Comparison of ENCODE assay signal across 8 cellular contexts in the genomic region with DNA sequence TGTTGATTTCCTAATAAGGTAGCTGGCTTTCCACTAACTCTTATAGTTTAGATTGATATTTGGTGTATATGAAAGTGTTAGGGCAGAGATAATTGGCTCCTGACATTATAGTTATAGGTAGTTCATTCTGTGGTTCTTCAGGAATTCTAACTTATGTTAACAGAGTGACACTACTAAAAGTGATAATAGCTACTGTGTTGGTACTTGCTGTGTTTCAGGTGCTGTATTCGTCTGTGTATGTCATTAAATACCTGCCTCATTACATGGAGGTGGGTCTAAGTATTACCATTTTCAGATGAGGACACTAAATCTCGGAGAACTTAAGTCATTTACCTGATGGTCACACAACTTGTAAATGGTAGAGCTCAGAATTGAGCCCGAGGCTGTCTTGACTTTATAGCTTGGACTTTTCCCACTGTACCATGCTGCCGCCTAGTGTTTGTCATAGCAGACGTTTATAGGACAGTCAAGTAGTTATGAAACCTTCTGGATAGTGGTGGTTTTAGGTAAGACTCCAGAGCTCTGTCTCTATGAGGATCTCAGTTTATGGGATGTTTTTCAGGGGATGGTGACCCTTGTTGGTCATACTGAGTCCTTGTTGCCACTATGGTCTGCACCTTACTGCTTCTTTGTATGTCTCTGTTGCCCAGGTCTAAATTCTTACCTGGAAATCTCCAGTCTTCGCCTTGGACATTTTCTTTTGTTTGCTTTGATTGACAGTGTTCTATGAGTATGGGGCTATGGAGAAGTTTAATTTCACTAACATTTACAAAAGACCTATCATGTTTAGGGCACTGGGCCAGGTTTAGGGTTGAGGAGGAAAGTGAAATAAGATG. TPM values are rescaled to one million over a fixed set of nuclear protein-coding genes. Genes with fewer than 3 reads are reported as not detected.
DNase-seq lines count a peak whose midpoint lies in the region; ATAC-seq, FAIRE-seq and TF ChIP-seq lines count a peak whose summit lies in the region.
"Not testable (repeated sequence)": the region's sequence is repeated elsewhere in the genome, so short reads cannot be mapped to it uniquely, and the experiment has no call there.

No MANE protein-coding gene starts in this region.

- not testable (repeated sequence) for H3K4ac ChIP-seq in mesenchymal stem cell (ENCODE audit: low read depth in 1 of 2, low read length in 2 of 2)

- POLR2A ChIA-PET in PC-9 (lab: Charles Lee; ENCODE audit: unreplicated experiment): interaction anchor here (0.7 kb wide), 1 partner anchor 547 kb away, joined by 3 read pairs; no protein-coding TSS in a partner anchor

- H2BK120ac ChIP-seq in mesenchymal stem cell (ENCODE audit: low read depth, low read length): not testable (repeated sequence)

- H3F3A ChIP-seq in PC-9 (ENCODE audit: insufficient read depth, low read depth): not testable (repeated sequence)

- not testable (repeated sequence) for H2BK5ac ChIP-seq in mesenchymal stem cell (ENCODE audit: low read depth, low read length, poor library complexity, severe bottlenecking)

- H3K4me3 ChIP-seq in PC-9; astrocyte (ENCODE audit: insufficient read depth, low read depth, low read length); fibroblast of villous mesenchyme (ENCODE audit: low read depth, low read length); mesenchymal stem cell (ENCODE audit: insufficient read depth in 1 of 2, low read depth in 1 of 2, low read length in 2 of 2); testis: not testable (repeated sequence)

- H3K9ac ChIP-seq in astrocyte (ENCODE audit: low read length); mesenchymal stem cell (ENCODE audit: low read length): not testable (repeated sequence)

- WGBS in mesenchymal stem cell: 28% methylated on average over 4 of the region's 6 CpGs
- 58 to 62% methylated on average over 6 of the region's 6 CpGs for WGBS in testis, 2 donors

- not testable (repeated sequence) for H3K4me3 Mint-ChIP-seq in astrocyte (ENCODE audit: unreplicated experiment)

- intact Hi-C loops in PC-9 (cut with micrococcal nuclease; ENCODE audit: unreplicated experiment): loop anchor here (1.0 kb wide), 1 partner anchor 187 kb away; no protein-coding TSS in a partner anchor
- intact Hi-C loops in testis (cut with DNase I; ENCODE audit: low total_unique reads): not testable (repeated sequence)

- peak; percentile 50 for ATAC-seq in HG02852 (IDR thresholded peaks at IDR 0.05; ENCODE audit: unreplicated experiment)

- H3K9me2 ChIP-seq in PC-9 (ENCODE audit: insufficient read depth): not testable (repeated sequence)

- not testable (repeated sequence) for H4K8ac ChIP-seq in mesenchymal stem cell (ENCODE audit: low read length)

- CTCF ChIA-PET in PC-9 (lab: Charles Lee): interaction anchor here (0.6 to 1.2 kb wide), 6 partner anchors 177 to 1803 kb away, joined by 3 to 10 read pairs (median 4); no protein-coding TSS in a partner anchor

- not testable (repeated sequence) for H3K23ac ChIP-seq in mesenchymal stem cell (ENCODE audit: low read length in 2 of 2)

- H2BK12ac ChIP-seq in mesenchymal stem cell (ENCODE audit: low read length in 2 of 2): not testable (repeated sequence)

- not testable (repeated sequence) for H2AFZ ChIP-seq in PC-9; astrocyte (ENCODE audit: low read depth, low read length); mesenchymal stem cell (ENCODE audit: low read depth, low read length)

- H3K79me1 ChIP-seq in mesenchymal stem cell (replicated peaks; ENCODE audit: low read length, poor library complexity, severe bottlenecking): not testable (repeated sequence)

- H3K14ac ChIP-seq in mesenchymal stem cell (ENCODE audit: low read length in 2 of 2): not testable (repeated sequence)

- H3K36me3 ChIP-seq in PC-9 (ENCODE audit: low read depth); astrocyte (ENCODE audit: insufficient read depth, low read length); testis (ENCODE audit: low read depth, missing control alignments): not testable (repeated sequence)
- peaks cover 0 to 59% of the 10 kb centered on the region in 2 experiments for H3K36me3 ChIP-seq in mesenchymal stem cell (ENCODE audit: control insufficient read depth in 1 of 2, insufficient read depth in 2 of 2, low read depth in 1 of 2, low read length in 2 of 2)

- H2BK15ac ChIP-seq in mesenchymal stem cell (ENCODE audit: low read depth, poor library complexity, severe bottlenecking): not testable (repeated sequence)

- TF ChIP-seq CTCF in PC-9 (conservative IDR thresholded peaks at IDR 0.05): peak; percentile 77
- peak; percentile 60 for TF ChIP-seq CTCF in astrocyte (IDR thresholded peaks at IDR 0.05; ENCODE audit: insufficient read depth, low read depth, low read length)
- peak; percentile 72 for TF ChIP-seq CTCF in fibroblast of villous mesenchyme (IDR thresholded peaks at IDR 0.05; ENCODE audit: insufficient read depth, low read depth, low read length)
- TF ChIP-seq CTCF in testis (IDR thresholded peaks at IDR 0.05): peak; percentile 31 to 57 (median 35)

- H3K9me3 Mint-ChIP-seq in astrocyte (ENCODE audit: unreplicated experiment): not testable (repeated sequence)

- DNase-seq in DMS153 treated with DMSO at 0.1 percent for 48 hours (lab: John Stamatoyannopoulos, UW; ENCODE audit: unreplicated experiment) (peak; percentile 81), NCI-H187 (lab: John Stamatoyannopoulos, UW) (peak; percentile 58 to 67), PC-9 (peak; percentile 54 to 65), astrocyte (ENCODE audit: low read depth) (peak; percentile 36), fibroblast of villous mesenchyme (ENCODE audit: low read depth) (peak; percentile 80), mesenchymal stem cell (peak; percentile 77), testis (peak; percentile 82)

- not testable (repeated sequence) for H3K27me3 Mint-ChIP-seq in astrocyte (ENCODE audit: low read depth, unreplicated experiment)

- 0 out of 2 replicates have a peak overlapping the region, but pooled peaks have one; percentile 19 for H3K27ac ChIP-seq in PC-9
- not testable (repeated sequence) for H3K27ac ChIP-seq in astrocyte (ENCODE audit: low read depth, low read length); mesenchymal stem cell (ENCODE audit: low read length, poor library complexity, severe bottlenecking); testis

- not testable (repeated sequence) for H3K4me1 ChIP-seq in PC-9 (replicated peaks; ENCODE audit: insufficient read depth); astrocyte (ENCODE audit: insufficient read depth, low read length); mesenchymal stem cell (ENCODE audit: control insufficient read depth, insufficient read depth, low read depth, low read length); testis

- not testable (repeated sequence) for H3K27ac Mint-ChIP-seq in astrocyte (ENCODE audit: unreplicated experiment)

- not testable (repeated sequence) for H3K18ac ChIP-seq in mesenchymal stem cell (ENCODE audit: low read depth in 1 of 2, low read length in 2 of 2)

- not testable (repeated sequence) for TF ChIP-seq POLR2A in testis (IDR thresholded peaks at IDR 0.05)

- H4K20me1 ChIP-seq in PC-9 (ENCODE audit: insufficient read depth); astrocyte (ENCODE audit: insufficient read depth, low read length): not testable (repeated sequence)

- not testable (repeated sequence) for H3K4me1 Mint-ChIP-seq in astrocyte (ENCODE audit: low read depth, unreplicated experiment)

- H3K4me2 ChIP-seq in PC-9; astrocyte (ENCODE audit: low read length); mesenchymal stem cell (ENCODE audit: low read length, poor library complexity, severe bottlenecking): not testable (repeated sequence)

- not testable (repeated sequence) for H3K27me3 ChIP-seq in PC-9 (ENCODE audit: insufficient read depth, low read depth); astrocyte (ENCODE audit: insufficient read depth, low read length); mesenchymal stem cell (ENCODE audit: control insufficient read depth in 1 of 2, insufficient read depth in 1 of 2, low read length in 2 of 2); testis

- not testable (repeated sequence) for H3K36me3 Mint-ChIP-seq in astrocyte (ENCODE audit: low read depth, unreplicated experiment)

- not testable (repeated sequence) for H4K91ac ChIP-seq in mesenchymal stem cell (ENCODE audit: low read length)

- H3K79me2 ChIP-seq in PC-9 (ENCODE audit: low read depth); astrocyte (ENCODE audit: insufficient read depth, low read length): not testable (repeated sequence)

- BruUV-seq in PC-9 (replicated peaks; lab: Mats Ljungman, UMichigan): not testable (repeated sequence)

- not testable (repeated sequence) for FAIRE-seq in astrocyte (lab: Jason Lieb, UNC)

- H3K9me3 ChIP-seq in PC-9 (ENCODE audit: insufficient read depth, low read depth); astrocyte (ENCODE audit: insufficient read depth, low read depth, low read length); mesenchymal stem cell (ENCODE audit: control insufficient read depth, low read length); testis: not testable (repeated sequence)

- H2AK5ac ChIP-seq in mesenchymal stem cell (ENCODE audit: low read length, severe bottlenecking): not testable (repeated sequence)

RNA-seq across cellular contexts. Expression of a gene that starts 9.7 kb away (rescaled TPM):
- total RNA-seq in PC-9 (2021) (25.7 and 32.0 TPM in 2 replicates), astrocyte (8.0 and 10.9 TPM in 2 replicates), fibroblast of villous mesenchyme (17.7 and 26.8 TPM in 2 replicates), testis (10 to 100 TPM in 1 of 2 donors, 1 to 10 TPM in 1; 9.8 to 10.7 TPM)
- 25.9 TPM for polyA plus RNA-seq in mesenchymal stem cell (2013, experiment 1 of 2)
- polyA plus RNA-seq in mesenchymal stem cell (2013, experiment 2 of 2): 26.9 TPM
- polyA plus RNA-seq in testis (ENCODE audit: insufficient read depth, low read depth, low replicate concordance): 7.9 TPM
